In genomic region chr9:113844466-113844865, GRCh38 we compare ENCODE assay signal across 19 cellular contexts.
"Had no signal": no experiment of that assay in that cellular context is flagged by ENCODE, and none has a peak within 500 bp of the region (broad histone marks: within the 10 kb centered on the region; RNA-seq: fewer than 3 reads in every experiment).

No MANE protein-coding gene starts in this region.

- H3K27me3 ChIP-seq: adrenal gland, esophagus squamous epithelium, tibial artery had no signal

- DNase-seq: activated CD4-positive, alpha-beta T cell treated with anti-CD3 and anti-CD28 coated beads for 48 hours; activated CD4-positive, CD25-positive, alpha-beta regulatory T cell; activated CD8-positive, alpha-beta T cell treated with anti-CD3 and anti-CD28 coated beads, Interleukin-2, amount 10 ng/mL, durations not matched to agents 7 days and 5 days; activated T-cell treated with anti-CD3 and anti-CD28 coated beads, Interleukin-2, amount 50 U/mL, for 4 hours; adrenal gland; dermis blood vessel endothelial cell; effector memory CD4-positive, alpha-beta T cell; esophagus squamous epithelium; foreskin melanocyte; lower lobe of right lung; nephron progenitor cell; posterior cingulate gyrus; retina; stimulated activated CD4-positive, alpha-beta T cell treated with anti-CD3 and anti-CD28 coated beads, Interleukin-12 subunit alpha, Interleukin-12 subunit beta, amount 100 ng/mL, for 4 hours; stimulated activated CD4-positive, alpha-beta T cell treated with anti-CD3 and anti-CD28 coated beads, Interleukin-1b, Interleukin-23, amount 100 ng/mL, for 48 hours; stimulated activated CD8-positive, alpha-beta memory T cell treated with anti-CD3 and anti-CD28 coated beads, Interleukin-4, amount 100 ng/mL, for 48 hours; stimulated activated naive CD4-positive, alpha-beta T cell; T1000; tibial artery had no signal

- H3K4me3 ChIP-seq: adrenal gland, esophagus squamous epithelium, lower lobe of right lung, tibial artery had no signal

- H3K36me3 ChIP-seq: adrenal gland, esophagus squamous epithelium, lower lobe of right lung, tibial artery had no signal

- H3K27ac ChIP-seq: adrenal gland, esophagus squamous epithelium, lower lobe of right lung, tibial artery had no signal

- H3K4me1 ChIP-seq: adrenal gland, esophagus squamous epithelium, lower lobe of right lung had no signal
